ENCODE assay signal across 21 cellular contexts in the genomic region with DNA sequence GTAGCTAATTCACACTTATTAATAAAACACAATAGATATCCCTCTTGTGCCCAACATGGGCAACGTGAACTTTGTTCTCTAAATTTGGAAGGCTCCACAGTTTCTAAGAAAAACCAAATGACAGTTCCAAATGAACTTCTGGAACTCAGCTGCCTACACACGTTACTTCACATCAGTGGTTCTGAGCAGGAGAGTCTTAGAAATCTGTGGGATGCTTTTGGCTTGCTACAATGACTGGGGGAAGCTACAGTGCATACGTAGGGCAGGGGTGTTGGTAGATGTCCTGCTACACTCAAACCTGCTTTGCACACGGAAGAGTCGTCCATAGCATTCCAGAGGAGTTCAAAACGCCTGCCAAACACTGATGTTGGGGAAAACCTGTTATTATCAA. TPM values are rescaled to one million over a fixed set of nuclear protein-coding genes. Genes with fewer than 3 reads are reported as not detected.
A peak's percentile ranks its signal among the peaks of the same experiment; 100 is the strongest.
DNase-seq lines count a peak whose midpoint lies in the region; ATAC-seq, FAIRE-seq and TF ChIP-seq lines count a peak whose summit lies in the region.
"Had no signal": no experiment of that assay in that cellular context is flagged by ENCODE, and none has a peak within 500 bp of the region (broad histone marks: within the 10 kb centered on the region; RNA-seq: fewer than 3 reads in every experiment).

No MANE protein-coding gene starts in this region.

- H2AFZ ChIP-seq in HepG2 (ENCODE audit: low read length): no peak overlapping the region

- no peak overlapping the region for H3K4me3 ChIP-seq in HepG2 (replicated peaks in 1 of 3; ENCODE audit: insufficient read depth in 1 of 3, low read depth in 2 of 3, low read length in 3 of 3)
- H3K4me3 ChIP-seq in aorta (ENCODE audit: low read length in 2 of 2): no peak overlapping the region
- H3K4me3 ChIP-seq in prostate gland: no peak overlapping the region
- H3K4me3 ChIP-seq: SJCRH30 had no signal

- H3K27me3 ChIP-seq in HepG2 (ENCODE audit: control insufficient read depth in 1 of 2, insufficient read depth in 2 of 2, low read length in 2 of 2): no peaks in the 10 kb centered on the region
- H3K27me3 ChIP-seq in aorta (ENCODE audit: control insufficient read depth in 1 of 2, insufficient read depth in 2 of 2, low read length in 1 of 2): no peaks in the 10 kb centered on the region
- no peaks in the 10 kb centered on the region for H3K27me3 ChIP-seq in prostate gland (replicated peaks; ENCODE audit: insufficient read depth)
- H3K27me3 ChIP-seq: SJCRH30 had no signal

- FAIRE-seq in HepG2 (lab: Jason Lieb, UNC): no peak
- FAIRE-seq: astrocyte had no signal

- no peaks in the 10 kb centered on the region for H3K9me3 Mint-ChIP-seq in activated CD8-positive, alpha-beta memory T cell treated with anti-CD3 and anti-CD28 coated beads, Interleukin-2, amount 10 ng/mL, durations not matched to agents 7 days and 5 days (ENCODE audit: low read depth)
- no peaks in the 10 kb centered on the region for H3K9me3 Mint-ChIP-seq in activated T-helper 2 cell treated with anti-CD3 and anti-CD28 coated beads, Interferon-gamma antibody, Interleukin-2, Interleukin-4, amounts not matched to agents 10 μg/mL and 5 μg/mL and 100 μg/mL, durations not matched to agents 14 hours and 24 hours and 36 hours
- H3K9me3 Mint-ChIP-seq: immature natural killer cell, neural crest cell had no signal

- no peak for ATAC-seq in activated CD8-positive, alpha-beta memory T cell treated with anti-CD3 and anti-CD28 coated beads, Interleukin-2, amount 10 ng/mL, durations not matched to agents 7 days and 5 days
- peak; percentile 19; the same call in 2 of the 3 replicates for ATAC-seq in HepG2
- peak; percentile 41 for ATAC-seq in aorta (ENCODE audit: low FRiP score)
- no peak for ATAC-seq in stimulated activated naive CD8-positive, alpha-beta T cell treated with anti-CD3 and anti-CD28 coated beads, Interleukin-15, Interleukin-2, amounts not matched to agents 100 U/mL and 50 U/mL, for 24 hours

- DNase-seq in activated CD8-positive, alpha-beta memory T cell treated with anti-CD3 and anti-CD28 coated beads, Interleukin-2, amount 10 ng/mL, durations not matched to agents 7 days and 5 days: no peak
- DNase-seq in activated CD8-positive, alpha-beta memory T cell treated with anti-CD3 and anti-CD28 coated beads, Interleukin-2, amount 50 U/mL, for 48 hours: no peak
- DNase-seq in activated T-helper 2 cell treated with anti-CD3 and anti-CD28 coated beads, Interferon-gamma antibody, Interleukin-2, Interleukin-4, amounts not matched to agents 10 μg/mL and 5 μg/mL and 100 μg/mL, durations not matched to agents 14 hours and 24 hours and 36 hours (ENCODE audit: low spot score): no peak
- no peak for DNase-seq in HepG2 (ENCODE audit: low spot score)
- no peak for DNase-seq in aorta
- no peak for DNase-seq in prostate gland (ENCODE audit: low spot score)
- DNase-seq in DMS153 (lab: John Stamatoyannopoulos, UW): no peak
- DNase-seq in stimulated activated naive CD8-positive, alpha-beta T cell treated with anti-CD3 and anti-CD28 coated beads, Interleukin-15, Interleukin-2, amounts not matched to agents 100 U/mL and 50 U/mL, for 24 hours: no peak
- DNase-seq: activated gamma-delta T cell; cortex of kidney; immature natural killer cell; KG1; mesenchymal stem cell; NCI-H1105; NCI-H2171 treated with DMSO at 0.1 percent for 48 hours; SJCRH30; stimulated activated CD4-positive, alpha-beta T cell treated with anti-CD3 and anti-CD28 coated beads, Interleukin-2, amount 100 ng/mL, for 48 hours; trophoblast cell had no signal

- TF ChIP-seq EP300 in HepG2 (IDR thresholded peaks at IDR 0.05; ENCODE audit: low read depth in 2 of 2, low read length in 2 of 2) (no peak), HepG2 (CRISPR knock-in tag; IDR thresholded peaks at IDR 0.05; ENCODE audit: borderline replicate concordance) (no peak)

- H3K9ac ChIP-seq in HepG2 (ENCODE audit: insufficient read depth, low read depth, low read length): no peak overlapping the region

- peaks cover 29% of the 10 kb centered on the region for H4K20me1 ChIP-seq in HepG2 (ENCODE audit: insufficient read depth, low read length)

- H3K79me2 ChIP-seq in HepG2 (ENCODE audit: insufficient read depth, low read length): peaks cover 66% of the 10 kb centered on the region

- in situ Hi-C loops in HepG2 (cut with HindIII; ENCODE audit: extremely low pct_ligation_motif_present, low pct_unique_long_range_greater_than_20kb): no loop called here

- TF ChIP-seq POLR2A in HepG2 (IDR thresholded peaks at IDR 0.05; ENCODE audit: insufficient read depth in 1 of 2, low read depth in 2 of 2, low read length in 2 of 2) (no peak), prostate gland (IDR thresholded peaks at IDR 0.05) (no peak)

- H3K27me3 Mint-ChIP-seq in activated CD8-positive, alpha-beta memory T cell treated with anti-CD3 and anti-CD28 coated beads, Interleukin-2, amount 10 ng/mL, durations not matched to agents 7 days and 5 days: no peaks in the 10 kb centered on the region
- H3K27me3 Mint-ChIP-seq in activated T-helper 2 cell treated with anti-CD3 and anti-CD28 coated beads, Interferon-gamma antibody, Interleukin-2, Interleukin-4, amounts not matched to agents 10 μg/mL and 5 μg/mL and 100 μg/mL, durations not matched to agents 14 hours and 24 hours and 36 hours (ENCODE audit: low read depth): no peaks in the 10 kb centered on the region

- WGBS in HepG2 (ENCODE audit: low lambda C conversion rate): 87% methylated on average over 6 of the region's 6 CpGs
- WGBS in aorta, 2 donors: 11 to 17% methylated on average over 6 of the region's 6 CpGs
- 60% methylated on average over 6 of the region's 6 CpGs for WGBS in prostate gland

- no TSS peak for BruUV-seq in HepG2 (replicated peaks; lab: Mats Ljungman, UMichigan)

- H3K4me1 ChIP-seq in HepG2 (ENCODE audit: insufficient read depth, low read length) (peaks cover 85% of the 10 kb centered on the region), aorta (ENCODE audit: control insufficient read depth in 1 of 2, insufficient read depth in 2 of 2, low read length in 2 of 2) (no peaks in the 10 kb centered on the region), prostate gland (replicated peaks) (peaks cover 6% of the 10 kb centered on the region)
- H3K4me1 ChIP-seq: SJCRH30 had no signal

- TF ChIP-seq CTCF in HepG2 (CRISPR knock-in tag; IDR thresholded peaks at IDR 0.05) (no peak), prostate gland (IDR thresholded peaks at IDR 0.05) (no peak)

- POLR2A ChIA-PET in HepG2 (lab: Yijun Ruan, JAX): interaction anchor here (1.0 to 4.1 kb wide), 4 partner anchors 8 to 76 kb away, joined by 3 to 41 read pairs (median 4); a partner anchor contains a TSS

- H3K4me2 ChIP-seq in HepG2 (ENCODE audit: low read depth, low read length): no peak overlapping the region

- intact Hi-C loops in activated T-helper 2 cell treated with anti-CD3 and anti-CD28 coated beads, Interferon-gamma antibody, Interleukin-2, Interleukin-4, amounts not matched to agents 10 μg/mL and 5 μg/mL and 100 μg/mL, durations not matched to agents 14 hours and 24 hours and 36 hours (cut with micrococcal nuclease): loop anchor here (1.0 to 10.0 kb wide), 2 partner anchors 49 to 770 kb away; no protein-coding TSS in a partner anchor
- intact Hi-C loops in HepG2 (cut with micrococcal nuclease; ENCODE audit: unreplicated experiment) (no loop called here), aorta (cut with DNase I) (no loop called here), prostate gland (cut with DNase I) (no loop called here)

- no peak for TF ChIP-seq RAD21 in HepG2 (CRISPR knock-in tag; IDR thresholded peaks at IDR 0.05)

- peaks cover 39 to 79% of the 10 kb centered on the region in 2 experiments for H3K36me3 ChIP-seq in HepG2 (replicated peaks in 1 of 2; ENCODE audit: control insufficient read depth in 1 of 2, insufficient read depth in 2 of 2, low read length in 2 of 2)
- H3K36me3 ChIP-seq in aorta (ENCODE audit: control insufficient read depth in 1 of 2, insufficient read depth in 2 of 2, low read length in 1 of 2): peaks cover 2 to 8% of the 10 kb centered on the region in 2 donors
- no peaks in the 10 kb centered on the region for H3K36me3 ChIP-seq in prostate gland

- H3K36me3 Mint-ChIP-seq in activated CD8-positive, alpha-beta memory T cell treated with anti-CD3 and anti-CD28 coated beads, Interleukin-2, amount 10 ng/mL, durations not matched to agents 7 days and 5 days: peaks cover 69% of the 10 kb centered on the region
- H3K36me3 Mint-ChIP-seq in activated T-helper 2 cell treated with anti-CD3 and anti-CD28 coated beads, Interferon-gamma antibody, Interleukin-2, Interleukin-4, amounts not matched to agents 10 μg/mL and 5 μg/mL and 100 μg/mL, durations not matched to agents 14 hours and 24 hours and 36 hours (ENCODE audit: low read depth): peaks cover 93% of the 10 kb centered on the region

- H3K27ac ChIP-seq in HepG2 (ENCODE audit: extremely low read length, insufficient read depth, low read length): no peak overlapping the region
- H3K27ac ChIP-seq in aorta (ENCODE audit: low read depth in 1 of 2, low read length in 2 of 2): peak overlapping the region in 1 of 2 donors; percentile 42
- no peak overlapping the region for H3K27ac ChIP-seq in prostate gland
- H3K27ac ChIP-seq: epithelial cell of prostate, SJCRH30 had no signal

- CTCF ChIA-PET in activated CD8-positive, alpha-beta memory T cell treated with anti-CD3 and anti-CD28 coated beads, Interleukin-2, amount 10 ng/mL, durations not matched to agents 7 days and 5 days (lab: Charles Lee): interaction anchor here (1.3 to 2.5 kb wide), 2 partner anchors 10 to 20 kb away, joined by 3 to 6 read pairs; no protein-coding TSS in a partner anchor
- CTCF ChIA-PET in HepG2 (lab: Yijun Ruan, JAX; ENCODE audit: low intra/inter-chr PET ratio, low total read pairs): no interaction called here

- peak overlapping the region; percentile 5 for H3K27ac Mint-ChIP-seq in activated CD8-positive, alpha-beta memory T cell treated with anti-CD3 and anti-CD28 coated beads, Interleukin-2, amount 10 ng/mL, durations not matched to agents 7 days and 5 days
- peak overlapping the region; percentile 75 for H3K27ac Mint-ChIP-seq in activated T-helper 2 cell treated with anti-CD3 and anti-CD28 coated beads, Interferon-gamma antibody, Interleukin-2, Interleukin-4, amounts not matched to agents 10 μg/mL and 5 μg/mL and 100 μg/mL, durations not matched to agents 14 hours and 24 hours and 36 hours
- H3K27ac Mint-ChIP-seq: immature natural killer cell had no signal

- no peaks in the 10 kb centered on the region for H3K9me3 ChIP-seq in HepG2 (ENCODE audit: low read length)
- no peaks in the 10 kb centered on the region for H3K9me3 ChIP-seq in aorta (ENCODE audit: control insufficient read depth, low read length)
- no peaks in the 10 kb centered on the region for H3K9me3 ChIP-seq in prostate gland
- H3K9me3 ChIP-seq: SJCRH30 had no signal

- H3K4me3 Mint-ChIP-seq in activated CD8-positive, alpha-beta memory T cell treated with anti-CD3 and anti-CD28 coated beads, Interleukin-2, amount 10 ng/mL, durations not matched to agents 7 days and 5 days: no peak overlapping the region
- H3K4me3 Mint-ChIP-seq in activated T-helper 2 cell treated with anti-CD3 and anti-CD28 coated beads, Interferon-gamma antibody, Interleukin-2, Interleukin-4, amounts not matched to agents 10 μg/mL and 5 μg/mL and 100 μg/mL, durations not matched to agents 14 hours and 24 hours and 36 hours (ENCODE audit: low read depth): no peak overlapping the region
- H3K4me3 Mint-ChIP-seq: immature natural killer cell, neural crest cell had no signal

- peaks cover 64% of the 10 kb centered on the region for H3K4me1 Mint-ChIP-seq in activated CD8-positive, alpha-beta memory T cell treated with anti-CD3 and anti-CD28 coated beads, Interleukin-2, amount 10 ng/mL, durations not matched to agents 7 days and 5 days
- peaks cover 78% of the 10 kb centered on the region for H3K4me1 Mint-ChIP-seq in activated T-helper 2 cell treated with anti-CD3 and anti-CD28 coated beads, Interferon-gamma antibody, Interleukin-2, Interleukin-4, amounts not matched to agents 10 μg/mL and 5 μg/mL and 100 μg/mL, durations not matched to agents 14 hours and 24 hours and 36 hours (ENCODE audit: low read depth)

RNA-seq across cellular contexts. Expression of a gene that starts 8.0 kb away (rescaled TPM):
- 10 to 100 TPM; 41.3 to 47.2 TPM for total RNA-seq in activated CD8-positive, alpha-beta memory T cell treated with anti-CD3 and anti-CD28 coated beads, Interleukin-2, amount 10 ng/mL, durations not matched to agents 7 days and 5 days
- total RNA-seq in activated T-helper 2 cell treated with anti-CD3 and anti-CD28 coated beads, Interferon-gamma antibody, Interleukin-2, Interleukin-4, amounts not matched to agents 10 μg/mL and 5 μg/mL and 100 μg/mL, durations not matched to agents 14 hours and 24 hours and 36 hours: 48.0 and 53.0 TPM in 2 replicates
- total RNA-seq in HepG2 (2016; rRNA removed; fragmentation: Illumina TruSeq; extraction: Trizol): 46.4 and 74.9 TPM in 2 replicates
- total RNA-seq in HepG2 (2016; cell fraction: cytosol; rRNA removed; fragmentation: Illumina TruSeq; extraction: Trizol; ENCODE audit: low read depth): 35.1 and 37.4 TPM in 2 replicates
- total RNA-seq in HepG2 (2016; cell fraction: insoluble cytoplasmic fraction; rRNA removed; fragmentation: Illumina TruSeq; extraction: Trizol): 41.1 and 74.2 TPM in 2 replicates
- 66.4 and 69.7 TPM in 2 replicates for total RNA-seq in HepG2 (2016; cell fraction: membrane; rRNA removed; fragmentation: Illumina TruSeq; extraction: Trizol)
- total RNA-seq in HepG2 (2016; cell fraction: nucleus; rRNA removed; fragmentation: Illumina TruSeq; extraction: Trizol): 67.8 and 74.4 TPM in 2 replicates
- 123 and 124 TPM in 2 replicates for polyA plus RNA-seq in HepG2 (2011; rRNA removed)
- polyA plus RNA-seq in HepG2 (2011; cell fraction: cytosol; rRNA removed): 124 and 127 TPM in 2 replicates
- 90.0 and 92.7 TPM in 2 replicates for polyA plus RNA-seq in HepG2 (2011; cell fraction: nucleus; rRNA removed)
- 52.3 and 58.7 TPM in 2 replicates for polyA plus RNA-seq in HepG2 (2012)
- 27.8 and 29.0 TPM in 2 replicates for polyA plus RNA-seq in HepG2 (2016; cell fraction: cytosol; fragmentation: Illumina TruSeq; extraction: Trizol; ENCODE audit: low read depth)
- polyA plus RNA-seq in HepG2 (2016; cell fraction: insoluble cytoplasmic fraction; fragmentation: Illumina TruSeq; extraction: Trizol; ENCODE audit: low read depth): 50.3 and 56.6 TPM in 2 replicates
- polyA plus RNA-seq in HepG2 (2016; cell fraction: membrane; fragmentation: Illumina TruSeq; extraction: Trizol; ENCODE audit: low read depth): 51.9 and 62.9 TPM in 2 replicates
- polyA plus RNA-seq in HepG2 (2016; cell fraction: nucleus; fragmentation: Illumina TruSeq; extraction: Trizol; ENCODE audit: insufficient read depth, low read depth): 110 TPM in 2 replicates
- 53.2 and 119 TPM in 2 replicates for polyA minus RNA-seq in HepG2 (2011; rRNA and poly(A)+ RNA removed; ENCODE audit: low replicate concordance)
- polyA minus RNA-seq in HepG2 (2011; cell fraction: cytosol; rRNA and poly(A)+ RNA removed): 62.7 TPM in 2 replicates
- 73.1 and 73.3 TPM in 2 replicates for polyA minus RNA-seq in HepG2 (2011; cell fraction: nucleus; rRNA and poly(A)+ RNA removed)
- 10 to 100 TPM; 39.7 to 43.6 TPM for total RNA-seq in aorta
- polyA plus RNA-seq in aorta: 10 to 100 TPM; 19.9 to 42.5 TPM
- 10 to 100 TPM; 75.0 to 96.9 TPM for total RNA-seq in prostate gland

Comparison
In these comparisons a context has a peak if more than half of its experiments do, and no peak if none do; other contexts are left out.
1. ATAC-seq: peak in HepG2 (single experiment) and aorta (single experiment); none in activated CD8-positive, alpha-beta memory T cell treated with anti-CD3 and anti-CD28 coated beads, Interleukin-2, amount 10 ng/mL, durations not matched to agents 7 days and 5 days (single experiment) and stimulated activated naive CD8-positive, alpha-beta T cell treated with anti-CD3 and anti-CD28 coated beads, Interleukin-15, Interleukin-2, amounts not matched to agents 100 U/mL and 50 U/mL, for 24 hours (single experiment).